9 cellular contexts compared by ENCODE assay signal in genomic region chr3:170499562-170500156, GRCh38.
DNase-seq lines count a peak whose midpoint lies in the region; ATAC-seq, FAIRE-seq and TF ChIP-seq lines count a peak whose summit lies in the region.
"Had no signal": no experiment of that assay in that cellular context is flagged by ENCODE, and none has a peak within 500 bp of the region (broad histone marks: within the 10 kb centered on the region; RNA-seq: fewer than 3 reads in every experiment).

No MANE protein-coding gene starts in this region.

- H3K4me2 ChIP-seq in DND-41 (ENCODE audit: insufficient read depth, low read length): no peak overlapping the region

- no peak for FAIRE-seq in small intestine (lab: Jason Lieb, UNC)

- no peaks in the 10 kb centered on the region for H3K79me2 ChIP-seq in DND-41 (ENCODE audit: insufficient read depth, low read length)

- H3K4me1 ChIP-seq in DND-41 (ENCODE audit: insufficient read depth, low read length) (no peaks in the 10 kb centered on the region), small intestine (ENCODE audit: control insufficient read depth in 2 of 2, insufficient read depth in 1 of 2, low read depth in 1 of 2, low read length in 1 of 2) (no peaks in the 10 kb centered on the region)

- H3K27me3 ChIP-seq in DND-41 (ENCODE audit: insufficient read depth, low read length, poor library complexity): no peaks in the 10 kb centered on the region
- H3K27me3 ChIP-seq in H7 (ENCODE audit: control insufficient read depth, insufficient read depth, low read length): no peaks in the 10 kb centered on the region
- H3K27me3 ChIP-seq in small intestine (ENCODE audit: control insufficient read depth in 2 of 2, insufficient read depth in 2 of 2, low read length in 2 of 2): no peaks in the 10 kb centered on the region

- TF ChIP-seq CTCF in DND-41 (IDR thresholded peaks at IDR 0.05; ENCODE audit: borderline replicate concordance, extremely low read depth, low read length, poor library complexity, severe bottlenecking) (peak; percentile 52), fibroblast of pulmonary artery (IDR thresholded peaks at IDR 0.05; ENCODE audit: low read length, missing control alignments) (peak; percentile 74)

- no peaks in the 10 kb centered on the region for H4K20me1 ChIP-seq in DND-41 (ENCODE audit: insufficient read depth, low read length)

- DNase-seq in DND-41 (peak; percentile 12), H7 (peak; percentile 71), RPMI7951 (ENCODE audit: low read depth) (peak; percentile 84), fibroblast of pulmonary artery (ENCODE audit: low read depth) (peak; percentile 71), small intestine (peak; percentile 66), NCI-H2171 treated with DMSO at 0.1 percent for 48 hours (lab: John Stamatoyannopoulos, UW) (no peak), mesenteric fat pad (ENCODE audit: low spot score) (no peak)

- no peaks in the 10 kb centered on the region for H3K9me3 ChIP-seq in DND-41 (ENCODE audit: insufficient read depth, low read length, severe bottlenecking)
- no peaks in the 10 kb centered on the region for H3K9me3 ChIP-seq in small intestine (ENCODE audit: control insufficient read depth, low read depth)

- no peak overlapping the region for H3K9ac ChIP-seq in DND-41 (ENCODE audit: low read depth, low read length)

- no peak overlapping the region for H3K27ac ChIP-seq in DND-41 (ENCODE audit: low read length)
- no peak overlapping the region for H3K27ac ChIP-seq in small intestine (ENCODE audit: low read depth in 1 of 2, low read length in 1 of 2)

- H3K4me3 ChIP-seq in DND-41 (ENCODE audit: low read depth in 1 of 2, low read length in 2 of 2) (no peak overlapping the region), H7 (ENCODE audit: insufficient read depth, low read depth, low read length) (no peak overlapping the region), fibroblast of pulmonary artery (replicated peaks; ENCODE audit: low read depth, low read length) (no peak overlapping the region), small intestine (ENCODE audit: low read depth in 1 of 2, low read length in 2 of 2) (no peak overlapping the region)

- no peak overlapping the region for H2AFZ ChIP-seq in DND-41 (ENCODE audit: low read depth, low read length)

- H3K36me3 ChIP-seq in DND-41 (ENCODE audit: insufficient read depth, low read length) (no peaks in the 10 kb centered on the region), H7 (replicated peaks; ENCODE audit: control insufficient read depth, insufficient read depth, low read length) (no peaks in the 10 kb centered on the region), small intestine (ENCODE audit: control insufficient read depth in 2 of 2, insufficient read depth in 2 of 2, low read length in 2 of 2) (no peaks in the 10 kb centered on the region)

- ATAC-seq in DND-41 (ENCODE audit: insufficient read depth, low read depth) (peak; percentile 52; the same call in 1 of the 3 replicates), HG02571 (IDR thresholded peaks at IDR 0.05; ENCODE audit: unreplicated experiment) (no peak)
- ATAC-seq: naive thymus-derived CD4-positive, alpha-beta T cell had no signal

- WGBS in small intestine, 3 donors: 16 to 44% (median 20%) methylated on average over 3 of the region's 3 CpGs

Comparison
In these comparisons a context has a peak if more than half of its experiments do, and no peak if none do; other contexts are left out.
1. DNase-seq: peak in DND-41 (single experiment), H7 (single experiment), RPMI7951 (single experiment), fibroblast of pulmonary artery (single experiment) and small intestine (single experiment); none in NCI-H2171 treated with DMSO at 0.1 percent for 48 hours (single experiment) and mesenteric fat pad (single experiment).